22 cellular contexts compared by ENCODE assay signal in genomic region chr20:59314872-59315500, GRCh38. TPM values are rescaled to one million over a fixed set of nuclear protein-coding genes. Genes with fewer than 3 reads are reported as not detected.
A peak's percentile ranks its signal among the peaks of the same experiment; 100 is the strongest.
DNase-seq lines count a peak whose midpoint lies in the region; ATAC-seq and TF ChIP-seq lines count a peak whose summit lies in the region.
"Had no signal": no experiment of that assay in that cellular context is flagged by ENCODE, and none has a peak within 500 bp of the region (broad histone marks: within the 10 kb centered on the region; RNA-seq: fewer than 3 reads in every experiment).

No MANE protein-coding gene starts in this region.

- BruUV-seq in PC-9 (replicated peaks; lab: Mats Ljungman, UMichigan) = no TSS peak

- H2AFZ ChIP-seq in hepatocyte (no peak overlapping the region), PC-9 (no peak overlapping the region)

- DNase-seq in HuH-7.5 (ENCODE audit: low spot score) (peak; percentile 28), RWPE2 (ENCODE audit: low spot score) (no peak), hepatocyte (ENCODE audit: low spot score) (no peak), thyroid gland (peak; percentile 67 to 73), PC-9 (no peak)
- DNase-seq: CD8-positive, alpha-beta T cell; DMS79; HFFc6; Kasumi-1; MG63; NCI-H1048; NCI-H1436 treated with DMSO at 0.1 percent for 48 hours; NCI-H226; NCI-H526; SHP77; SK-N-SH had no signal

- no peaks in the 10 kb centered on the region for H3K9me3 ChIP-seq in RWPE2 (ENCODE audit: severe bottlenecking)
- H3K9me3 ChIP-seq in hepatocyte (ENCODE audit: low read depth) = no peaks in the 10 kb centered on the region
- no peaks in the 10 kb centered on the region for H3K9me3 ChIP-seq in thyroid gland
- H3K9me3 ChIP-seq in PC-9 (ENCODE audit: insufficient read depth, low read depth) = no peaks in the 10 kb centered on the region
- H3K9me3 ChIP-seq: BLaER1 treated with 17β-estradiol and CSF1 and Interleukin-3, amounts not matched to agents 10 nM and 100 nM; MG63; SK-N-SH had no signal

- H3K36me3 ChIP-seq in RWPE2 (ENCODE audit: low read depth) = no peaks in the 10 kb centered on the region
- H3K36me3 ChIP-seq in hepatocyte (replicated peaks; ENCODE audit: insufficient read depth, low read depth) = no peaks in the 10 kb centered on the region
- no peaks in the 10 kb centered on the region for H3K36me3 ChIP-seq in thyroid gland
- no peaks in the 10 kb centered on the region for H3K36me3 ChIP-seq in PC-9 (ENCODE audit: low read depth)
- H3K36me3 ChIP-seq: BLaER1 treated with 17β-estradiol and CSF1 and Interleukin-3, amounts not matched to agents 10 nM and 100 nM; MG63 had no signal

- no peaks in the 10 kb centered on the region for H4K20me1 ChIP-seq in hepatocyte (ENCODE audit: insufficient read depth, poor library complexity, severe bottlenecking)
- H4K20me1 ChIP-seq in PC-9 (ENCODE audit: insufficient read depth) = no peaks in the 10 kb centered on the region
- H4K20me1 ChIP-seq: BLaER1 treated with 17β-estradiol and CSF1 and Interleukin-3, amounts not matched to agents 10 nM and 100 nM had no signal

- TF ChIP-seq CTCF in RWPE2 (IDR thresholded peaks at IDR 0.05; ENCODE audit: poor library complexity, severe bottlenecking) (no peak), hepatocyte (IDR thresholded peaks at IDR 0.05; ENCODE audit: poor library complexity) (no peak), thyroid gland (IDR thresholded peaks at IDR 0.05) (no peak), PC-9 (conservative IDR thresholded peaks at IDR 0.05) (no peak)

- H3K4me3 ChIP-seq in RWPE2 (ENCODE audit: severe bottlenecking) = no peak overlapping the region
- H3K4me3 ChIP-seq in hepatocyte = no peak overlapping the region
- no peak overlapping the region for H3K4me3 ChIP-seq in thyroid gland (replicated peaks in 1 of 3)
- H3K4me3 ChIP-seq in PC-9 = no peak overlapping the region
- H3K4me3 ChIP-seq: BLaER1 treated with 17β-estradiol and CSF1 and Interleukin-3, amounts not matched to agents 10 nM and 100 nM; MG63 had no signal

- no peaks in the 10 kb centered on the region for H3F3A ChIP-seq in PC-9 (ENCODE audit: insufficient read depth, low read depth)

- H3K4me2 ChIP-seq in hepatocyte (no peak overlapping the region), PC-9 (no peak overlapping the region)
- H3K4me2 ChIP-seq: BLaER1 treated with 17β-estradiol and CSF1 and Interleukin-3, amounts not matched to agents 10 nM and 100 nM; SK-N-SH had no signal

- ATAC-seq in RWPE2 (ENCODE audit: low read depth) = peak; percentile 41; the same call in 1 of the 3 replicates
- ATAC-seq in HG03460 (IDR thresholded peaks at IDR 0.05; ENCODE audit: unreplicated experiment) = no peak
- ATAC-seq in GM18868 (IDR thresholded peaks at IDR 0.05; ENCODE audit: unreplicated experiment) = no peak
- ATAC-seq: CD8-positive, alpha-beta T cell had no signal

- H3K27me3 ChIP-seq in RWPE2 (ENCODE audit: insufficient read depth, poor library complexity, severe bottlenecking) (peaks cover 56% of the 10 kb centered on the region), hepatocyte (no peaks in the 10 kb centered on the region), thyroid gland (no peaks in the 10 kb centered on the region), PC-9 (ENCODE audit: insufficient read depth, low read depth) (peaks cover 99% of the 10 kb centered on the region)
- H3K27me3 ChIP-seq: BLaER1 treated with 17β-estradiol and CSF1 and Interleukin-3, amounts not matched to agents 10 nM and 100 nM; MG63 had no signal

- no peak for TF ChIP-seq POLR2A in thyroid gland (IDR thresholded peaks at IDR 0.05)

- no peaks in the 10 kb centered on the region for H3K4me1 ChIP-seq in RWPE2 (ENCODE audit: insufficient read depth, poor library complexity, severe bottlenecking)
- peaks cover 16% of the 10 kb centered on the region for H3K4me1 ChIP-seq in hepatocyte (ENCODE audit: insufficient read depth)
- peaks cover 15 to 24% of the 10 kb centered on the region in 2 donors for H3K4me1 ChIP-seq in thyroid gland
- no peaks in the 10 kb centered on the region for H3K4me1 ChIP-seq in PC-9 (replicated peaks; ENCODE audit: insufficient read depth)
- H3K4me1 ChIP-seq: BLaER1 treated with 17β-estradiol and CSF1 and Interleukin-3, amounts not matched to agents 10 nM and 100 nM had no signal

- CTCF ChIA-PET in PC-9 (lab: Charles Lee) = no interaction called here

- intact Hi-C loops in thyroid gland (cut with DNase I) (no loop called here), PC-9 (cut with micrococcal nuclease; ENCODE audit: unreplicated experiment) (no loop called here)

- 54% methylated on average over 4 of the region's 4 CpGs for WGBS in hepatocyte (ENCODE audit: low lambda C conversion rate, missing lambda C conversion rate)
- 42 to 51% methylated on average over 4 of the region's 4 CpGs for WGBS in thyroid gland, 2 donors

- H3K79me2 ChIP-seq in hepatocyte (no peaks in the 10 kb centered on the region), PC-9 (ENCODE audit: low read depth) (no peaks in the 10 kb centered on the region)

- H3K27ac ChIP-seq in RWPE2 (ENCODE audit: poor library complexity, severe bottlenecking) (no peak overlapping the region), hepatocyte (peak overlapping the region; percentile 28), thyroid gland (peak overlapping the region in 1 of 3 donors; percentile 77), PC-9 (no peak overlapping the region)
- H3K27ac ChIP-seq: BLaER1 treated with 17β-estradiol and CSF1 and Interleukin-3, amounts not matched to agents 10 nM and 100 nM; HL-60 had no signal

- no peaks in the 10 kb centered on the region for H3K9me2 ChIP-seq in hepatocyte (replicated peaks; ENCODE audit: insufficient read depth)
- H3K9me2 ChIP-seq in PC-9 (ENCODE audit: insufficient read depth) = no peaks in the 10 kb centered on the region
- H3K9me2 ChIP-seq: SK-N-SH had no signal

- POLR2A ChIA-PET in PC-9 (lab: Charles Lee; ENCODE audit: unreplicated experiment) = interaction anchor here (0.6 kb wide), 1 partner anchor 444 kb away, joined by 3 read pairs; no protein-coding TSS in a partner anchor

RNA-seq across cellular contexts. Expression of gene EDN3, which starts 14.6 kb away (rescaled TPM):
- 1.4 and 4.0 TPM in 2 replicates for total RNA-seq in hepatocyte
- polyA plus RNA-seq in hepatocyte = 5.8 and 5.9 TPM in 2 replicates
- 10 to 100 TPM; 10.5 to 89.5 (median 53.6) TPM for total RNA-seq in thyroid gland
- total RNA-seq in PC-9 (2021) = not detected in 2 replicates
- total RNA-seq: HFFc6, HT1080 had no signal
- polyA plus RNA-seq: IgD-negative memory B cell had no signal

Comparison
In these comparisons a context has a peak if more than half of its experiments do, and no peak if none do; other contexts are left out.
1. DNase-seq: peak in HuH-7.5 (single experiment) and thyroid gland (2 of 2); none in RWPE2 (single experiment), hepatocyte (single experiment) and PC-9 (0 of 2).